7 cellular contexts compared by ENCODE assay signal in genomic region chr12:122067966-122068365, GRCh38. TPM values are rescaled to one million over a fixed set of nuclear protein-coding genes. Genes with fewer than 3 reads are reported as not detected.
A peak's percentile ranks its signal among the peaks of the same experiment; 100 is the strongest.
DNase-seq lines count a peak whose midpoint lies in the region; ATAC-seq and TF ChIP-seq lines count a peak whose summit lies in the region.

No MANE protein-coding gene starts in this region.

- H3K27ac ChIP-seq in SJSA1 (no peak overlapping the region), SK-N-SH (ENCODE audit: low read depth in 2 of 2, low read length in 1 of 2) (no peak overlapping the region)

- DNase-seq in SJSA1 (ENCODE audit: low read depth in 1 of 2, low spot score in 2 of 2) (peak; percentile 85 to 89), fibroblast of the aortic adventitia (ENCODE audit: low read depth) (peak; percentile 88), NCI-H1417 treated with DMSO at 0.1 percent for 48 hours (lab: John Stamatoyannopoulos, UW) (no peak), SK-N-SH (no peak)

- ATAC-seq in GM18873 (IDR thresholded peaks at IDR 0.05; ENCODE audit: low FRiP score, unreplicated experiment) (peak; percentile 85), HG02763 (IDR thresholded peaks at IDR 0.05; ENCODE audit: unreplicated experiment) (peak; percentile 70), SK-N-SH treated with all-trans-retinoic acid at 6 μM for 48 hours (no peak)

- peaks cover 4% of the 10 kb centered on the region; the same call in 1 of the 2 replicates for H3K79me2 ChIP-seq in SK-N-SH (ENCODE audit: insufficient read depth)

- H3K36me3 ChIP-seq in SJSA1, result no peaks in the 10 kb centered on the region
- H3K36me3 ChIP-seq in SK-N-SH (replicated peaks in 1 of 2; ENCODE audit: control insufficient read depth in 1 of 2, insufficient read depth in 2 of 2, low read length in 1 of 2), result no peaks in the 10 kb centered on the region

- no peak overlapping the region for H2AFZ ChIP-seq in SK-N-SH (ENCODE audit: low read depth)

- TF ChIP-seq CTCF in fibroblast of the aortic adventitia (IDR thresholded peaks at IDR 0.05; ENCODE audit: insufficient read depth, low read length) (no peak), SK-N-SH (IDR thresholded peaks at IDR 0.05) (no peak)

- no peak for TF ChIP-seq EP300 in SK-N-SH (IDR thresholded peaks at IDR 0.05; ENCODE audit: borderline replicate concordance in 1 of 2, low read depth in 1 of 2, low read length in 1 of 2)

- no peak for TF ChIP-seq RAD21 in SK-N-SH (IDR thresholded peaks at IDR 0.05; ENCODE audit: low read length)

- no peak overlapping the region for H3K4me3 ChIP-seq in SJSA1
- no peak overlapping the region for H3K4me3 ChIP-seq in fibroblast of the aortic adventitia (ENCODE audit: low read depth, low read length)
- H3K4me3 ChIP-seq in SK-N-SH (ENCODE audit: low read depth in 2 of 2, low read length in 1 of 2), result no peak overlapping the region

- POLR2A ChIA-PET in SK-N-SH (lab: Yijun Ruan, JAX), result no interaction called here

- H3K9me3 ChIP-seq in SJSA1 (replicated peaks) (no peaks in the 10 kb centered on the region), SK-N-SH (no peaks in the 10 kb centered on the region)

- H4K20me1 ChIP-seq in SK-N-SH (ENCODE audit: insufficient read depth), result no peaks in the 10 kb centered on the region

- 83% methylated on average over 11 of the region's 13 CpGs for WGBS in SK-N-SH (ENCODE audit: low lambda C conversion rate)

- H3F3A ChIP-seq in SK-N-SH (replicated peaks; ENCODE audit: insufficient read depth), result peaks cover 27% of the 10 kb centered on the region

- H3K27me3 ChIP-seq in SJSA1 (replicated peaks) (no peaks in the 10 kb centered on the region), SK-N-SH (ENCODE audit: insufficient read depth) (no peaks in the 10 kb centered on the region)

- H3K4me1 ChIP-seq in SJSA1 (replicated peaks) (peaks cover 80% of the 10 kb centered on the region), SK-N-SH (ENCODE audit: control insufficient read depth in 1 of 2, insufficient read depth in 2 of 2, low read depth in 1 of 2, low read length in 1 of 2) (peaks cover 33 to 35% of the 10 kb centered on the region in 2 experiments; a peak in 3 of 4 replicates)

- no peaks in the 10 kb centered on the region for H3K9me2 ChIP-seq in SK-N-SH

- no peak overlapping the region for H3K4me2 ChIP-seq in SK-N-SH

- no peak overlapping the region for H3K9ac ChIP-seq in SK-N-SH

- CTCF ChIA-PET in SK-N-SH (lab: Yijun Ruan, JAX), result interaction anchor here (1.2 to 2.4 kb wide), 2 partner anchors 56 to 63 kb away, joined by 3 to 8 read pairs; no protein-coding TSS in a partner anchor

TF ChIP-seq in SK-N-SH treated with all-trans-retinoic acid at 6 μM for 48 hours, 23 proteins besides CTCF, POLR2A, EP300 and RAD21 (continues in another document):
- TF ChIP-seq ZFP3 (CRISPR knock-in tag; IDR thresholded peaks at IDR 0.05), result no peak
- TF ChIP-seq ARNTL (CRISPR knock-in tag; IDR thresholded peaks at IDR 0.05; ENCODE audit: borderline replicate concordance, low read depth), result no peak
- no peak for TF ChIP-seq GLIS3 (CRISPR knock-in tag; IDR thresholded peaks at IDR 0.05)
- TF ChIP-seq POU6F1 (CRISPR knock-in tag; IDR thresholded peaks at IDR 0.05; ENCODE audit: borderline replicate concordance, low read depth), result no peak
- TF ChIP-seq PATZ1 (CRISPR knock-in tag; IDR thresholded peaks at IDR 0.05; ENCODE audit: borderline replicate concordance), result no peak
- no peak for TF ChIP-seq ISL1 (CRISPR knock-in tag; IDR thresholded peaks at IDR 0.05)
- TF ChIP-seq SNAI2 (CRISPR knock-in tag; IDR thresholded peaks at IDR 0.05), result no peak

TF ChIP-seq in SK-N-SH, 30 proteins besides CTCF, POLR2A, EP300 and RAD21:
- TF ChIP-seq RXRA (IDR thresholded peaks at IDR 0.05; ENCODE audit: borderline replicate concordance, low read depth) (no peak), GATA2 (CRISPR knock-in tag; IDR thresholded peaks at IDR 0.05) (no peak), PBX3 (IDR thresholded peaks at IDR 0.05) (no peak), SMC3 (IDR thresholded peaks at IDR 0.05; ENCODE audit: low read depth, low read length) (no peak)

RNA-seq across cellular contexts. Expression of gene MLXIP, which starts 10.6 kb away (rescaled TPM):
- 11.1 and 13.5 TPM in 2 replicates for total RNA-seq in SJSA1 (2014; rRNA removed; shearing (Covaris generic))
- total RNA-seq in fibroblast of the aortic adventitia (ENCODE audit: low replicate concordance), result 8.3 and 15.4 TPM in 2 replicates
- 6.8 and 11.0 TPM in 2 replicates for polyA plus RNA-seq in SK-N-SH (2012; rRNA removed)
- 6.8 and 9.2 TPM in 2 replicates for polyA plus RNA-seq in SK-N-SH (2012; cell fraction: cytosol; rRNA removed)
- 42.6 and 43.4 TPM in 2 replicates for polyA plus RNA-seq in SK-N-SH (2012; cell fraction: nucleus; rRNA removed)

RNA-seq across cellular contexts. Expression of gene BCL7A, which starts 46.3 kb away (rescaled TPM):
- 1.5 and 6.4 TPM in 2 replicates for total RNA-seq in SJSA1 (2014; rRNA removed; shearing (Covaris generic))
- 3.2 and 12.2 TPM in 2 replicates for total RNA-seq in fibroblast of the aortic adventitia (ENCODE audit: low replicate concordance)
- polyA plus RNA-seq in SK-N-SH (2012; rRNA removed), result 30.8 and 34.0 TPM in 2 replicates
- polyA plus RNA-seq in SK-N-SH (2012; cell fraction: cytosol; rRNA removed), result 25.4 and 30.9 TPM in 2 replicates
- polyA plus RNA-seq in SK-N-SH (2012; cell fraction: nucleus; rRNA removed), result 34.6 and 39.6 TPM in 2 replicates

Comparison
In these comparisons a context has a peak if more than half of its experiments do, and no peak if none do; other contexts are left out.
1. DNase-seq: peak in SJSA1 (2 of 2) and fibroblast of the aortic adventitia (single experiment); none in NCI-H1417 treated with DMSO at 0.1 percent for 48 hours (single experiment) and SK-N-SH (single experiment).